In the genomic region with DNA sequence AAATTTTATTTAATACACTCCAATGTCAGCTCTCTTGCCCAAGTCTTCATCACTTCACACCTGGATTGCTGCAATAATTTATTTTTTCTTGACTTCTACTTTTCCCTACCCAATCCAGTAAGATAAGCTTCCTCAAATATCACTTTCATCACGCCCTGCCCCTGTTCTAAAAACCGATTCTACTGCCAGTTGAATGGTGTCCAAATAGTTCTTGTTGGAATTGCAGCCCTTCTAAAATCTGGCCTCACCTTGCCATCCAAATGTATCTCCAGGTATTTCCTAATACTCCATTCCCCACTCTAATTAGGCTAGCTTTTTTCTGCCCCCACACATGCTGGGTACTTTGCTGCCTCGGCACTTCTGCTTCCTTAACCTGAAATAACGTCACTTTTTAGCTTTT, we compare ENCODE assay signal across 24 cellular contexts.
"Had no signal": no experiment of that assay in that cellular context is flagged by ENCODE, and none has a peak within 500 bp of the region (broad histone marks: within the 10 kb centered on the region; RNA-seq: fewer than 3 reads in every experiment).

No MANE protein-coding gene starts in this region.

- ATAC-seq: foreskin keratinocyte, gastroesophageal sphincter, heart left ventricle, left colon, lower lobe of right lung had no signal

- FAIRE-seq: colon, endothelial cell of umbilical vein, frontal cortex, kidney had no signal

- H3K9me3 ChIP-seq: esophagus muscularis mucosa, gastroesophageal sphincter, lower lobe of right lung had no signal

- H3K27me3 ChIP-seq: dorsolateral prefrontal cortex, esophagus muscularis mucosa, foreskin keratinocyte, gastroesophageal sphincter, heart left ventricle, hepatocyte had no signal

- H2AFZ ChIP-seq: hepatocyte had no signal

- DNase-seq: dermis blood vessel endothelial cell; dorsolateral prefrontal cortex; effector CD4-positive, alpha-beta T cell; effector memory CD4-positive, alpha-beta T cell; foreskin keratinocyte; heart left ventricle; hypothalamus; immature natural killer cell; islet precursor cell; kidney; kidney glomerular epithelial cell; left colon; left ventricle myocardium inferior; lower lobe of right lung; mesendoderm; midbrain had no signal

- H3K4me2 ChIP-seq: hepatocyte had no signal

- H3K27ac Mint-ChIP-seq: immature natural killer cell, memory B cell had no signal

- H3K36me3 Mint-ChIP-seq: immature natural killer cell, memory B cell had no signal

- H3K36me3 ChIP-seq: esophagus muscularis mucosa, gastroesophageal sphincter, heart left ventricle, left ventricle myocardium inferior, lower lobe of right lung had no signal

- H3K79me2 ChIP-seq: hepatocyte had no signal

- H3K9me3 Mint-ChIP-seq: memory B cell had no signal

- H3K27ac ChIP-seq: coronary artery, dorsolateral prefrontal cortex, esophagus muscularis mucosa, foreskin keratinocyte, gastroesophageal sphincter, heart left ventricle, hepatocyte, left ventricle myocardium inferior, lower lobe of right lung had no signal

- H3K4me3 Mint-ChIP-seq: immature natural killer cell, memory B cell had no signal

- H3K4me1 ChIP-seq: esophagus muscularis mucosa, foreskin keratinocyte, gastroesophageal sphincter, heart left ventricle, left ventricle myocardium inferior, lower lobe of right lung had no signal

- H3K4me1 Mint-ChIP-seq: immature natural killer cell, memory B cell had no signal

- H3K4me3 ChIP-seq: coronary artery, dorsolateral prefrontal cortex, esophagus muscularis mucosa, gastroesophageal sphincter, heart left ventricle, hepatocyte, left ventricle myocardium inferior, lower lobe of right lung had no signal
